Comparison of ENCODE assay signal across 15 cellular contexts in genomic region chr18:3966985-3967856, GRCh38.
A peak's percentile ranks its signal among the peaks of the same experiment; 100 is the strongest.
DNase-seq lines count a peak whose midpoint lies in the region; ATAC-seq and TF ChIP-seq lines count a peak whose summit lies in the region.
"Had no signal": no experiment of that assay in that cellular context is flagged by ENCODE, and none has a peak within 500 bp of the region (broad histone marks: within the 10 kb centered on the region; RNA-seq: fewer than 3 reads in every experiment).

No MANE protein-coding gene starts in this region.

- intact Hi-C loops in activated CD4-positive, alpha-beta T cell treated with anti-CD3 and anti-CD28 coated beads, Interleukin-2, amount 10 ng/mL, durations not matched to agents 24 days and 14 days (cut with micrococcal nuclease) = no loop called here
- intact Hi-C loops in left ventricle myocardium inferior (cut with micrococcal nuclease) = no loop called here

- in situ Hi-C loops in KBM-7 (cut with MboI; ENCODE audit: low pct_unique_long_range_greater_than_20kb, low sequenced_read_pairs) = no loop called here

- H3K27ac ChIP-seq in left ventricle myocardium inferior (replicated peaks) = peak overlapping the region; percentile 24
- H3K27ac ChIP-seq: HL-60 had no signal

- no peaks in the 10 kb centered on the region for H3K27me3 ChIP-seq in left ventricle myocardium inferior (ENCODE audit: low read depth)

- H3K27me3 Mint-ChIP-seq in activated CD4-positive, alpha-beta T cell treated with anti-CD3 and anti-CD28 coated beads, Interleukin-2, amount 10 ng/mL, durations not matched to agents 24 days and 14 days = peaks cover 16% of the 10 kb centered on the region
- peaks cover 18% of the 10 kb centered on the region for H3K27me3 Mint-ChIP-seq in T-helper 17 cell

- H3K4me3 ChIP-seq in left ventricle myocardium inferior = no peak overlapping the region

- peak; percentile 34 for DNase-seq in activated CD4-positive, alpha-beta T cell treated with anti-CD3 and anti-CD28 coated beads, Interleukin-2, amount 10 ng/mL, durations not matched to agents 24 days and 14 days
- no peak for DNase-seq in activated CD4-positive, alpha-beta T cell treated with anti-CD3 and anti-CD28 coated beads for 48 hours
- DNase-seq in T1000 (lab: John Stamatoyannopoulos, UW) (peak; percentile 30), left ventricle myocardium inferior (peak; percentile 17), KBM-7 (no peak), T-helper 17 cell (no peak)
- no peak for DNase-seq in stimulated activated naive CD4-positive, alpha-beta T cell (lab: John Stamatoyannopoulos, UW)
- DNase-seq: activated CD4-positive, CD25-positive, alpha-beta regulatory T cell; dermis blood vessel endothelial cell; natural killer cell; NCI-H1105 treated with DMSO at 0.1 percent for 48 hours; stimulated activated CD4-positive, alpha-beta T cell treated with anti-CD3 and anti-CD28 coated beads, Interleukin-15, amount 100 ng/mL, for 24 hours had no signal

- H3K36me3 Mint-ChIP-seq in activated CD4-positive, alpha-beta T cell treated with anti-CD3 and anti-CD28 coated beads, Interleukin-2, amount 10 ng/mL, durations not matched to agents 24 days and 14 days (ENCODE audit: low read depth) = no peaks in the 10 kb centered on the region
- no peaks in the 10 kb centered on the region for H3K36me3 Mint-ChIP-seq in T-helper 17 cell (ENCODE audit: low read depth)
- H3K36me3 Mint-ChIP-seq: natural killer cell had no signal

- H3K9me3 ChIP-seq in left ventricle myocardium inferior (replicated peaks) = no peaks in the 10 kb centered on the region
- H3K9me3 ChIP-seq in T-helper 17 cell (ENCODE audit: control insufficient read depth, low read length, poor library complexity, severe bottlenecking) = no peaks in the 10 kb centered on the region

- H3K4me1 Mint-ChIP-seq in activated CD4-positive, alpha-beta T cell treated with anti-CD3 and anti-CD28 coated beads, Interleukin-2, amount 10 ng/mL, durations not matched to agents 24 days and 14 days = no peaks in the 10 kb centered on the region
- H3K4me1 Mint-ChIP-seq in T-helper 17 cell = no peaks in the 10 kb centered on the region
- H3K4me1 Mint-ChIP-seq: natural killer cell had no signal

- no peak overlapping the region for H3K4me3 Mint-ChIP-seq in activated CD4-positive, alpha-beta T cell treated with anti-CD3 and anti-CD28 coated beads, Interleukin-2, amount 10 ng/mL, durations not matched to agents 24 days and 14 days
- no peak overlapping the region for H3K4me3 Mint-ChIP-seq in T-helper 17 cell
- H3K4me3 Mint-ChIP-seq: natural killer cell; stimulated activated naive CD8-positive, alpha-beta T cell treated with anti-CD3 and anti-CD28 coated beads, Interleukin-15, Interleukin-2, amounts not matched to agents 100 ng/mL and 50 ng/mL, for 24 hours had no signal

- H3K9me3 Mint-ChIP-seq in activated CD4-positive, alpha-beta T cell treated with anti-CD3 and anti-CD28 coated beads, Interleukin-2, amount 10 ng/mL, durations not matched to agents 24 days and 14 days = no peaks in the 10 kb centered on the region
- H3K9me3 Mint-ChIP-seq: stimulated activated naive CD8-positive, alpha-beta T cell treated with anti-CD3 and anti-CD28 coated beads, Interleukin-15, Interleukin-2, amounts not matched to agents 100 ng/mL and 50 ng/mL, for 24 hours had no signal

- TF ChIP-seq CTCF in left ventricle myocardium inferior (IDR thresholded peaks at IDR 0.05; ENCODE audit: borderline replicate concordance) = no peak

- no peaks in the 10 kb centered on the region for H3K36me3 ChIP-seq in left ventricle myocardium inferior

- ATAC-seq in GM19324 (IDR thresholded peaks at IDR 0.05; ENCODE audit: low FRiP score, unreplicated experiment) (no peak), T-helper 17 cell (no peak)
- ATAC-seq: natural killer cell had no signal

- peaks cover 21% of the 10 kb centered on the region for H3K4me1 ChIP-seq in left ventricle myocardium inferior

- no peak overlapping the region for H3K27ac Mint-ChIP-seq in activated CD4-positive, alpha-beta T cell treated with anti-CD3 and anti-CD28 coated beads, Interleukin-2, amount 10 ng/mL, durations not matched to agents 24 days and 14 days
- no peak overlapping the region for H3K27ac Mint-ChIP-seq in T-helper 17 cell
- H3K27ac Mint-ChIP-seq: natural killer cell; stimulated activated naive CD8-positive, alpha-beta T cell treated with anti-CD3 and anti-CD28 coated beads, Interleukin-15, Interleukin-2, amounts not matched to agents 100 ng/mL and 50 ng/mL, for 24 hours had no signal

Comparison
In these comparisons a context has a peak if more than half of its experiments do, and no peak if none do; other contexts are left out.
1. DNase-seq: peak in activated CD4-positive, alpha-beta T cell treated with anti-CD3 and anti-CD28 coated beads, Interleukin-2, amount 10 ng/mL, durations not matched to agents 24 days and 14 days (single experiment), T1000 (single experiment) and left ventricle myocardium inferior (single experiment); none in activated CD4-positive, alpha-beta T cell treated with anti-CD3 and anti-CD28 coated beads for 48 hours (single experiment), stimulated activated naive CD4-positive, alpha-beta T cell (0 of 6), KBM-7 (single experiment) and T-helper 17 cell (0 of 3).